In the genomic region with DNA sequence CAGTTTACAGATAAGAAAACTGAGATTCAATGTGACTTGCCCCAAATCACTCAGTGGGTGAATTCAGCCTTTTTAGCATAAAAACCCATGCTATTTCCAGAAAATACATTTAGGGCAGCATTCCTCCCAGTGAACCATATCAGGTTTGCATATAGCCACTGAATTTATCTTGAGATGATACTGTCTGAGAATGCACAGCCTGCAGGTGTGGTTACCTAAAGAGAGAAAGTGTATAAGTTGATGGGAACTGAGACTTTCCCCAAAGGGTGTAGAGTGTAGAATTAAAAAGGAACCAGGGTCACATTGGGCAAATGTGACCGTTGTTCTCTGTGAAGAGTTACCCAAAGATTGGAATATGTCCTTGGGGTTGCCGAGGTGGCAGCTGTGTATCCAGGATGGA, we compare ENCODE assay signal across 10 cellular contexts.
DNase-seq lines count a peak whose midpoint lies in the region; ATAC-seq and TF ChIP-seq lines count a peak whose summit lies in the region.
"Had no signal": no experiment of that assay in that cellular context is flagged by ENCODE, and none has a peak within 500 bp of the region (broad histone marks: within the 10 kb centered on the region; RNA-seq: fewer than 3 reads in every experiment).

No MANE protein-coding gene starts in this region.

- no peaks in the 10 kb centered on the region for H3K27me3 Mint-ChIP-seq in activated CD8-positive, alpha-beta T cell treated with anti-CD3 and anti-CD28 coated beads for 36 hours

- CTCF ChIA-PET in activated CD8-positive, alpha-beta T cell treated with anti-CD3 and anti-CD28 coated beads for 36 hours (lab: Charles Lee), result no interaction called here

- intact Hi-C loops in activated CD8-positive, alpha-beta T cell treated with anti-CD3 and anti-CD28 coated beads for 36 hours (cut with micrococcal nuclease), result no loop called here

- H3K27ac Mint-ChIP-seq in activated CD8-positive, alpha-beta T cell treated with anti-CD3 and anti-CD28 coated beads for 36 hours, result no peak overlapping the region
- H3K27ac Mint-ChIP-seq: CD8-positive, alpha-beta memory T cell had no signal

- POLR2A ChIA-PET in activated CD8-positive, alpha-beta T cell treated with anti-CD3 and anti-CD28 coated beads for 36 hours (lab: Charles Lee), result no interaction called here

- H3K36me3 Mint-ChIP-seq in activated CD8-positive, alpha-beta T cell treated with anti-CD3 and anti-CD28 coated beads for 36 hours (ENCODE audit: low read depth), result no peaks in the 10 kb centered on the region
- H3K36me3 Mint-ChIP-seq: CD8-positive, alpha-beta memory T cell had no signal

- H3K4me3 Mint-ChIP-seq in activated CD8-positive, alpha-beta T cell treated with anti-CD3 and anti-CD28 coated beads for 36 hours, result no peak overlapping the region
- H3K4me3 Mint-ChIP-seq: CD8-positive, alpha-beta memory T cell had no signal

- no peak for TF ChIP-seq CTCF in activated CD8-positive, alpha-beta T cell treated with anti-CD3 and anti-CD28 coated beads for 36 hours (IDR thresholded peaks at IDR 0.05)

- ATAC-seq in GM19395 (IDR thresholded peaks at IDR 0.05; ENCODE audit: unreplicated experiment), result peak; percentile 66
- peak; percentile 53 for ATAC-seq in HG02610 (IDR thresholded peaks at IDR 0.05; ENCODE audit: unreplicated experiment)
- peak; percentile 47 for ATAC-seq in HG03159 (IDR thresholded peaks at IDR 0.05; ENCODE audit: unreplicated experiment)
- ATAC-seq in activated CD4-positive, CD25-positive, alpha-beta regulatory T cell treated with anti-CD3 and anti-CD28 coated beads, Interleukin-2, amount 50 U/mL, for 24 hours, result no peak
- no peak for ATAC-seq in activated CD8-positive, alpha-beta T cell treated with anti-CD3 and anti-CD28 coated beads for 36 hours
- ATAC-seq: A549 had no signal

- peaks cover 17% of the 10 kb centered on the region for H3K4me1 Mint-ChIP-seq in activated CD8-positive, alpha-beta T cell treated with anti-CD3 and anti-CD28 coated beads for 36 hours (ENCODE audit: low read depth)

- DNase-seq in HPDE6-E6E7 (ENCODE audit: extremely low spot score) (no peak), cerebellar cortex (ENCODE audit: low spot score) (no peak)
- DNase-seq in activated CD8-positive, alpha-beta T cell treated with anti-CD3 and anti-CD28 coated beads for 36 hours, result no peak
- DNase-seq: CD8-positive, alpha-beta memory T cell; DMS 273 treated with DMSO at 0.1 percent for 48 hours had no signal

- no peaks in the 10 kb centered on the region for H3K9me3 Mint-ChIP-seq in activated CD8-positive, alpha-beta T cell treated with anti-CD3 and anti-CD28 coated beads for 36 hours
- H3K9me3 Mint-ChIP-seq: CD8-positive, alpha-beta memory T cell had no signal

Comparison
In these comparisons a context has a peak if more than half of its experiments do, and no peak if none do; other contexts are left out.
1. ATAC-seq: peak in GM19395 (single experiment), HG02610 (single experiment) and HG03159 (single experiment); none in activated CD4-positive, CD25-positive, alpha-beta regulatory T cell treated with anti-CD3 and anti-CD28 coated beads, Interleukin-2, amount 50 U/mL, for 24 hours (0 of 2) and activated CD8-positive, alpha-beta T cell treated with anti-CD3 and anti-CD28 coated beads for 36 hours (single experiment).